ENCODE assay signal across 8 cellular contexts in the genomic region with DNA sequence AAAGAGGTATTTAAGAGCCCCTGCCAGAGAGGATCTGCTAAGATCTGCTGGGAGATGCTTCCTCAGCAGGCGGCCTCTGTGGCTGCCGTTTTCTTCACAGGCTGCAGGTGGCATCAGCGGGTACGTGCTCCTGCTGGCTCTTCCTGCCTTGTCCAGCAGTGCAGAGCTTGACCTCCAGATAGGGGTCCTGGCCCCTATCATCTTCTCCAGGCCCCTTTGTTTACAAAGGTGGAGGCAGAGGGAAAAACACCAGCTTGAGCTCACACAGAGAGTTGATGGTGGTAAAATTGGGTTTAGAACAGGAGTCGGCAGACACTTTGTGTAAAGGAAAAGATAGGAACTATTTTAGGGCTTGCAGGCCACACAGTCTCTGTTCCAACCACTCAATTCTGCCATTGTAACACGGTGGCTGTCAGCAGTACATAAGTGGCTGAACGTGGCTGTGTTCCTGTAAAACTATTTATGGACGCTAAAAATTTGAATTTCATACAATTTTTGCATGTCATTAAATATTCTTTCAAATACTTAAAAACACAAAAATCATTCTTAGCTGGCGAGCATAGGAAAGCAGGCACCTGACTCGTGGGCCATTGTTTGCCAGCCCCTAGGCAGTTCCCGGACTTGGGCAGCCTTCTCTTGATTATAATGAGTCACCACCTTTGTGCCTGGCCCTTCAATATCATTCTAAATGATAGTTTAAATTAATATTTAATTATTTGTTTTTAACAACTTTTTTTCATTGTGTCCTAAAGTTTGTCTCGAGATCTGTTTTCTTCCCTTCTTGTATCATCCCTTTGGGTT.
A peak's percentile ranks its signal among the peaks of the same experiment; 100 is the strongest.
DNase-seq lines count a peak whose midpoint lies in the region; ATAC-seq and TF ChIP-seq lines count a peak whose summit lies in the region.

No MANE protein-coding gene starts in this region.

- no peaks in the 10 kb centered on the region for H3K9me3 ChIP-seq in OCI-LY1 (ENCODE audit: low read length)

- peak overlapping the region; percentile 23 for H3K4me2 ChIP-seq in OCI-LY1 (ENCODE audit: low read length)

- DNase-seq in AG09319 (ENCODE audit: extremely low read depth, low read depth) (no peak), brain pericyte (ENCODE audit: low read depth, low spot score) (peak; percentile 47), iris pigment epithelial cell (ENCODE audit: low read depth) (peak; percentile 62), NCI-H1105 treated with DMSO at 0.1 percent for 48 hours (lab: John Stamatoyannopoulos, UW) (no peak)
- peak; percentile 8 to 13 for DNase-seq in stimulated activated CD4-positive, alpha-beta T cell treated with anti-CD3 and anti-CD28 coated beads, Interleukin-2, amount 100 ng/mL, for 48 hours

- H3K79me2 ChIP-seq in OCI-LY1 (ENCODE audit: insufficient read depth, low read length), result no peaks in the 10 kb centered on the region

- H3K4me3 ChIP-seq in OCI-LY1 (ENCODE audit: low read depth, low read length, poor library complexity, severe bottlenecking), result no peak overlapping the region

- no peaks in the 10 kb centered on the region for H3F3A ChIP-seq in OCI-LY1 (ENCODE audit: insufficient read depth, low read length)

- H3K27me3 ChIP-seq in OCI-LY1 (ENCODE audit: insufficient read depth, low read length), result no peaks in the 10 kb centered on the region

- H4K20me1 ChIP-seq in OCI-LY1 (ENCODE audit: insufficient read depth, low read length), result no peaks in the 10 kb centered on the region

- H3K27ac ChIP-seq in OCI-LY1 (ENCODE audit: low read depth, low read length, poor library complexity, severe bottlenecking), result no peak overlapping the region

- no peaks in the 10 kb centered on the region for H3K9me2 ChIP-seq in OCI-LY1 (ENCODE audit: low read depth, low read length)

- peak; percentile 62 for TF ChIP-seq CTCF in AG09319 (IDR thresholded peaks at IDR 0.05; ENCODE audit: low read depth, low read length)
- TF ChIP-seq CTCF in GM12874 (IDR thresholded peaks at IDR 0.05; ENCODE audit: insufficient read depth, low read depth, low read length), result peak; percentile 87
- peak; percentile 91 for TF ChIP-seq CTCF in OCI-LY1 (IDR thresholded peaks at IDR 0.05; ENCODE audit: low read length)

- H3K4me1 ChIP-seq in OCI-LY1 (ENCODE audit: insufficient read depth, low read length, severe bottlenecking), result peaks cover 29% of the 10 kb centered on the region

- no peak overlapping the region for H2AFZ ChIP-seq in OCI-LY1 (ENCODE audit: low read length)

- peak; percentile 48 for ATAC-seq in HG03066 (IDR thresholded peaks at IDR 0.05; ENCODE audit: low read depth, unreplicated experiment)

- no peak overlapping the region for H3K9ac ChIP-seq in OCI-LY1 (ENCODE audit: low read length)

- no peaks in the 10 kb centered on the region for H3K36me3 ChIP-seq in OCI-LY1 (ENCODE audit: insufficient read depth, low read length)

Comparison
In these comparisons a context has a peak if more than half of its experiments do, and no peak if none do; other contexts are left out.
1. DNase-seq: peak in brain pericyte (single experiment), iris pigment epithelial cell (single experiment) and stimulated activated CD4-positive, alpha-beta T cell treated with anti-CD3 and anti-CD28 coated beads, Interleukin-2, amount 100 ng/mL, for 48 hours (2 of 2); none in AG09319 (single experiment) and NCI-H1105 treated with DMSO at 0.1 percent for 48 hours (single experiment).
2. Peak in every context shown above with its lines, with median percentiles within 50 percentile points of each other: CTCF ChIP-seq.